12 cellular contexts compared by ENCODE assay signal in genomic region chr1:1117469-1117831, GRCh38. TPM values are rescaled to one million over a fixed set of nuclear protein-coding genes. Genes with fewer than 3 reads are reported as not detected.
A peak's percentile ranks its signal among the peaks of the same experiment; 100 is the strongest.
DNase-seq lines count a peak whose midpoint lies in the region; ATAC-seq lines count a peak whose summit lies in the region.
"Had no signal": no experiment of that assay in that cellular context is flagged by ENCODE, and none has a peak within 500 bp of the region (broad histone marks: within the 10 kb centered on the region; RNA-seq: fewer than 3 reads in every experiment).

No MANE protein-coding gene starts in this region.

- DNase-seq in CD8-positive, alpha-beta memory T cell, result peak in 1 of 5 donors; percentile 54
- DNase-seq in activated T-helper 1 cell treated with anti-CD3 and anti-CD28 coated beads, Interleukin-12 subunit alpha, Interleukin-12 subunit beta, Interleukin-2, Interleukin-4 antibody, amounts not matched to agents 30 ng/mL and 10 ng/mL and 1 ng/mL, durations not matched to agents 14 hours and 24 hours and 36 hours (ENCODE audit: low spot score), result no peak
- no peak for DNase-seq in naive thymus-derived CD8-positive, alpha-beta T cell
- DNase-seq in A172 (ENCODE audit: low spot score) (no peak), GOT3 (lab: John Stamatoyannopoulos, UW) (no peak)
- DNase-seq: activated CD4-positive, alpha-beta T cell treated with anti-CD3 and anti-CD28 coated beads, Interleukin-2, amount 50 U/mL, for 4 hours; NCI-H146 had no signal

- H3K27me3 ChIP-seq in BLaER1 treated with 17β-estradiol and CSF1 and Interleukin-3, amounts not matched to agents 10 nM and 100 nM, result peaks cover 31 to 49% (median 39%) of the 10 kb centered on the region in 11 experiments
- H3K27me3 ChIP-seq in CD8-positive, alpha-beta memory T cell (ENCODE audit: insufficient read depth, low read length, poor library complexity, severe bottlenecking), result peaks cover 6% of the 10 kb centered on the region

- H3K36me3 Mint-ChIP-seq in CD8-positive, alpha-beta memory T cell, result peaks cover under 1 to 13% (median 4%) of the 10 kb centered on the region in 3 donors
- peaks cover 13% of the 10 kb centered on the region for H3K36me3 Mint-ChIP-seq in activated T-helper 1 cell treated with anti-CD3 and anti-CD28 coated beads, Interleukin-12 subunit alpha, Interleukin-12 subunit beta, Interleukin-2, Interleukin-4 antibody, amounts not matched to agents 30 ng/mL and 10 ng/mL and 1 ng/mL, durations not matched to agents 14 hours and 24 hours and 36 hours (ENCODE audit: low read depth)
- H3K36me3 Mint-ChIP-seq in naive thymus-derived CD8-positive, alpha-beta T cell, result peaks cover 4 to 15% (median 9%) of the 10 kb centered on the region in 3 donors

- no peak overlapping the region for H3K9ac ChIP-seq in BLaER1 treated with 17β-estradiol and CSF1 and Interleukin-3, amounts not matched to agents 10 nM and 100 nM

- peaks cover 0 to 23% (median 0%) of the 10 kb centered on the region in 11 experiments; a peak in 6 of 22 replicates for H4K20me1 ChIP-seq in BLaER1 treated with 17β-estradiol and CSF1 and Interleukin-3, amounts not matched to agents 10 nM and 100 nM

- no peak overlapping the region for H3K27ac ChIP-seq in BLaER1 treated with 17β-estradiol and CSF1 and Interleukin-3, amounts not matched to agents 10 nM and 100 nM
- no peak overlapping the region for H3K27ac ChIP-seq in CD8-positive, alpha-beta memory T cell (ENCODE audit: low read depth, low read length)
- H3K27ac ChIP-seq: SJSA1 had no signal

- H3K27ac Mint-ChIP-seq in CD8-positive, alpha-beta memory T cell, result peak overlapping the region in 1 of 8 donors; percentile 27
- no peak overlapping the region for H3K27ac Mint-ChIP-seq in activated T-helper 1 cell treated with anti-CD3 and anti-CD28 coated beads, Interleukin-12 subunit alpha, Interleukin-12 subunit beta, Interleukin-2, Interleukin-4 antibody, amounts not matched to agents 30 ng/mL and 10 ng/mL and 1 ng/mL, durations not matched to agents 14 hours and 24 hours and 36 hours
- peak overlapping the region in 1 of 10 donors; percentile 20 for H3K27ac Mint-ChIP-seq in naive thymus-derived CD8-positive, alpha-beta T cell

- POLR2A ChIA-PET in CD8-positive, alpha-beta memory T cell (lab: Charles Lee), result no interaction called here
- POLR2A ChIA-PET in naive thymus-derived CD8-positive, alpha-beta T cell (lab: Charles Lee), result interaction anchor here (0.8 to 1.1 kb wide), 2 partner anchors 133 to 282 kb away, joined by 3 to 4 read pairs; no protein-coding TSS in a partner anchor

- peaks cover 18 to 25% (median 22%) of the 10 kb centered on the region in 11 experiments for H3K9me3 ChIP-seq in BLaER1 treated with 17β-estradiol and CSF1 and Interleukin-3, amounts not matched to agents 10 nM and 100 nM (replicated peaks in 1 of 11)
- no peaks in the 10 kb centered on the region for H3K9me3 ChIP-seq in CD8-positive, alpha-beta memory T cell (ENCODE audit: low read length)

- peak overlapping the region; percentile 35 to 83 (median 57); a peak in 21 of 22 replicates for H3K4me2 ChIP-seq in BLaER1 treated with 17β-estradiol and CSF1 and Interleukin-3, amounts not matched to agents 10 nM and 100 nM

- no peak for ATAC-seq in naive thymus-derived CD8-positive, alpha-beta T cell
- ATAC-seq in HG02938 (IDR thresholded peaks at IDR 0.05; ENCODE audit: unreplicated experiment) (no peak), HG03025 (IDR thresholded peaks at IDR 0.05; ENCODE audit: low FRiP score, unreplicated experiment) (no peak)

- intact Hi-C loops in activated T-helper 1 cell treated with anti-CD3 and anti-CD28 coated beads, Interleukin-12 subunit alpha, Interleukin-12 subunit beta, Interleukin-2, Interleukin-4 antibody, amounts not matched to agents 30 ng/mL and 10 ng/mL and 1 ng/mL, durations not matched to agents 14 hours and 24 hours and 36 hours (cut with micrococcal nuclease), result loop anchor here (2.0 kb wide), 4 partner anchors 19 to 105 kb away; partner anchors contain the start of gene ISG15

- H3K4me3 ChIP-seq in BLaER1 treated with 17β-estradiol and CSF1 and Interleukin-3, amounts not matched to agents 10 nM and 100 nM, result no peak overlapping the region
- H3K4me3 ChIP-seq in CD8-positive, alpha-beta memory T cell (ENCODE audit: low read length), result no peak overlapping the region

- H3K9me3 Mint-ChIP-seq in CD8-positive, alpha-beta memory T cell, result no peaks in the 10 kb centered on the region
- peaks cover 6% of the 10 kb centered on the region for H3K9me3 Mint-ChIP-seq in activated T-helper 1 cell treated with anti-CD3 and anti-CD28 coated beads, Interleukin-12 subunit alpha, Interleukin-12 subunit beta, Interleukin-2, Interleukin-4 antibody, amounts not matched to agents 30 ng/mL and 10 ng/mL and 1 ng/mL, durations not matched to agents 14 hours and 24 hours and 36 hours
- peaks cover 0 to 12% (median 0%) of the 10 kb centered on the region in 9 donors for H3K9me3 Mint-ChIP-seq in naive thymus-derived CD8-positive, alpha-beta T cell

- H3K4me1 ChIP-seq in BLaER1 treated with 17β-estradiol and CSF1 and Interleukin-3, amounts not matched to agents 10 nM and 100 nM, result peaks cover 9 to 71% (median 64%) of the 10 kb centered on the region in 10 experiments; a peak in 19 of 20 replicates
- H3K4me1 ChIP-seq in CD8-positive, alpha-beta memory T cell (ENCODE audit: insufficient read depth, low read length), result peaks cover 7% of the 10 kb centered on the region

- CTCF ChIA-PET in CD8-positive, alpha-beta memory T cell (lab: Charles Lee), result interaction anchor here (0.8 kb wide), 1 partner anchor 8 kb away, joined by 4 read pairs; no protein-coding TSS in a partner anchor

- H3K27me3 Mint-ChIP-seq in CD8-positive, alpha-beta memory T cell, result peaks cover 6 to 9% of the 10 kb centered on the region in 2 donors
- H3K27me3 Mint-ChIP-seq in activated T-helper 1 cell treated with anti-CD3 and anti-CD28 coated beads, Interleukin-12 subunit alpha, Interleukin-12 subunit beta, Interleukin-2, Interleukin-4 antibody, amounts not matched to agents 30 ng/mL and 10 ng/mL and 1 ng/mL, durations not matched to agents 14 hours and 24 hours and 36 hours (ENCODE audit: insufficient read depth), result peaks cover 8% of the 10 kb centered on the region
- peaks cover 0 to 3% (median 0%) of the 10 kb centered on the region in 5 donors for H3K27me3 Mint-ChIP-seq in naive thymus-derived CD8-positive, alpha-beta T cell

- peaks cover 6 to 14% (median 11%) of the 10 kb centered on the region in 3 donors for H3K4me1 Mint-ChIP-seq in CD8-positive, alpha-beta memory T cell
- H3K4me1 Mint-ChIP-seq in activated T-helper 1 cell treated with anti-CD3 and anti-CD28 coated beads, Interleukin-12 subunit alpha, Interleukin-12 subunit beta, Interleukin-2, Interleukin-4 antibody, amounts not matched to agents 30 ng/mL and 10 ng/mL and 1 ng/mL, durations not matched to agents 14 hours and 24 hours and 36 hours (ENCODE audit: low read depth), result no peaks in the 10 kb centered on the region
- H3K4me1 Mint-ChIP-seq in naive thymus-derived CD8-positive, alpha-beta T cell, result peaks cover 6 to 20% (median 10%) of the 10 kb centered on the region in 4 donors

- H3K4me3 Mint-ChIP-seq in CD8-positive, alpha-beta memory T cell, result peak overlapping the region in 6 of 7 donors; percentile 16 to 70 (median 51)
- peak overlapping the region; percentile 59 for H3K4me3 Mint-ChIP-seq in activated T-helper 1 cell treated with anti-CD3 and anti-CD28 coated beads, Interleukin-12 subunit alpha, Interleukin-12 subunit beta, Interleukin-2, Interleukin-4 antibody, amounts not matched to agents 30 ng/mL and 10 ng/mL and 1 ng/mL, durations not matched to agents 14 hours and 24 hours and 36 hours
- peak overlapping the region; percentile 28 to 91 (median 63) for H3K4me3 Mint-ChIP-seq in naive thymus-derived CD8-positive, alpha-beta T cell

- H3K36me3 ChIP-seq in BLaER1 treated with 17β-estradiol and CSF1 and Interleukin-3, amounts not matched to agents 10 nM and 100 nM, result peaks cover 8 to 22% (median 20%) of the 10 kb centered on the region in 11 experiments; a peak in 21 of 22 replicates
- no peaks in the 10 kb centered on the region for H3K36me3 ChIP-seq in CD8-positive, alpha-beta memory T cell (ENCODE audit: insufficient read depth, low read length)

RNA-seq across cellular contexts. Expression of gene C1orf159, which starts 1.6 kb away (rescaled TPM):
- 10 to 100 TPM; 18.7 to 20.8 TPM for total RNA-seq in CD8-positive, alpha-beta memory T cell
- polyA plus RNA-seq in CD8-positive, alpha-beta memory T cell, result 7.9 TPM
- 30.0 and 30.3 TPM in 2 replicates for total RNA-seq in activated T-helper 1 cell treated with anti-CD3 and anti-CD28 coated beads, Interleukin-12 subunit alpha, Interleukin-12 subunit beta, Interleukin-2, Interleukin-4 antibody, amounts not matched to agents 30 ng/mL and 10 ng/mL and 1 ng/mL, durations not matched to agents 14 hours and 24 hours and 36 hours
- 10 to 100 TPM; 24.9 to 26.5 TPM for total RNA-seq in naive thymus-derived CD8-positive, alpha-beta T cell
- 10 to 100 TPM in 1 of 3 donors, 1 to 10 TPM in 2; 3.2 to 10.7 (median 6.2) TPM for polyA plus RNA-seq in naive thymus-derived CD8-positive, alpha-beta T cell
- 8.2 and 10.0 TPM in 2 replicates for total RNA-seq in A172 (2014; rRNA removed; shearing (Covaris generic))

RNA-seq across cellular contexts. Expression of gene RNF223, which starts 43.3 kb away (rescaled TPM):
- not detected for total RNA-seq in CD8-positive, alpha-beta memory T cell
- not detected for polyA plus RNA-seq in CD8-positive, alpha-beta memory T cell
- 0.10 TPM in 1 of 2 replicates, not detected in the other for total RNA-seq in activated T-helper 1 cell treated with anti-CD3 and anti-CD28 coated beads, Interleukin-12 subunit alpha, Interleukin-12 subunit beta, Interleukin-2, Interleukin-4 antibody, amounts not matched to agents 30 ng/mL and 10 ng/mL and 1 ng/mL, durations not matched to agents 14 hours and 24 hours and 36 hours
- total RNA-seq in naive thymus-derived CD8-positive, alpha-beta T cell, result not detected
- polyA plus RNA-seq in naive thymus-derived CD8-positive, alpha-beta T cell, result not detected
- not detected in 2 replicates for total RNA-seq in A172 (2014; rRNA removed; shearing (Covaris generic))
- total RNA-seq: SJSA1, temporal lobe had no signal

RNA-seq across cellular contexts. Expression of gene TTLL10, which starts 56.2 kb away (rescaled TPM):
- not detected for total RNA-seq in CD8-positive, alpha-beta memory T cell
- polyA plus RNA-seq in CD8-positive, alpha-beta memory T cell, result not detected
- 0.10 and 0.15 TPM in 2 replicates for total RNA-seq in activated T-helper 1 cell treated with anti-CD3 and anti-CD28 coated beads, Interleukin-12 subunit alpha, Interleukin-12 subunit beta, Interleukin-2, Interleukin-4 antibody, amounts not matched to agents 30 ng/mL and 10 ng/mL and 1 ng/mL, durations not matched to agents 14 hours and 24 hours and 36 hours
- not detected for total RNA-seq in naive thymus-derived CD8-positive, alpha-beta T cell
- not detected for polyA plus RNA-seq in naive thymus-derived CD8-positive, alpha-beta T cell
- not detected in 2 replicates for total RNA-seq in A172 (2014; rRNA removed; shearing (Covaris generic))
- total RNA-seq: SJSA1, temporal lobe had no signal
